In the genomic region with DNA sequence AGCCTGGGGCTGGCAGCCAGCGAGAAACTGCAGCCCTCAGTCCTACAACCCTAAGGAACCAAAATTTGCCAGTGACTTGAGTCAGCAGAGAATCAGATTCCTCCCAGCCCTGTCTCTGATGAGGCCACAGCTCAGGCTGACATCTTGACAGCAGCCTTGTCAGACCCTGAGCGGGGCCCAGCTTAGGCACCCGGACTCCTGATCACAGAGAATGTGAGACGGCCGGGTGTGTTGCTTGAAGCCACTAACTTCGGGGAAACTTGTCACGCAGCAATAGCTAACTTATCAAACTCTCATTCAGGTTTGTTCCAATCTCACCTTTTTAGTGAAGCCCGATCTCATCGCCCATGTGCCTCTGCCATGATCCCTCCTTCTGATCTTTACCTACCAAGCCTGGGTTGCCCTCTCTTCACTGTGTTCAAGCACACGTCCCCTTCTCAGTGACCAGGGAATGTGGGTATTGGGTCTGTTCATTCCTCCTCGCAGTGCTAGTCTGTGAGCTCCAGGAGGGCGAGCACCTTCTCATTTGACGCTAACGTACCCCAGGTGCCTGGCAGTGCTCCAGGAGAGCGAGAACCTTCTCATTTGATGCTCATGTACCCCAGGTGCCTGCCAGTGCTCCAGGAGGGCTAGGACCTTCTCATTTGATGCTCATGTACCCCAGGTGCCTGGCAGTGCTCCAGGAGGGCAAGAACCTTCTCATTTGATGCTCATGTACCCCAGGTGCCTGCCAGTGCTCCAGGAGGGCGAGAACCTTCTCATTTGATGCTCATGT, we compare ENCODE assay signal across 23 cellular contexts.
"Had no signal": no experiment of that assay in that cellular context is flagged by ENCODE, and none has a peak within 500 bp of the region (broad histone marks: within the 10 kb centered on the region; RNA-seq: fewer than 3 reads in every experiment).

No MANE protein-coding gene starts in this region.

- H3K4me3 Mint-ChIP-seq: activated CD4-positive, alpha-beta T cell treated with anti-CD3 and anti-CD28 coated beads, Interleukin-2, amount 10 ng/mL, durations not matched to agents 24 days and 14 days; activated CD8-positive, alpha-beta T cell treated with anti-CD3 and anti-CD28 coated beads for 36 hours; dendritic cell treated with granulocyte-macrophage colony-stimulating factor and Interleukin-4, amounts not matched to agents 40 ng/mL and 50 ng/mL, for 4 days; mesothelial cell of epicardium; nephron had no signal

- H3K36me3 ChIP-seq: cardiac muscle cell, heart right ventricle, neutrophil, thyroid gland had no signal

- H3K27ac ChIP-seq: body of pancreas, cardiac muscle cell, heart right ventricle, neutrophil, parathyroid adenoma, thyroid gland had no signal

- H3K9me3 Mint-ChIP-seq: activated CD4-positive, alpha-beta T cell treated with anti-CD3 and anti-CD28 coated beads, Interleukin-2, amount 10 ng/mL, durations not matched to agents 24 days and 14 days had no signal

- H3K79me2 ChIP-seq: parathyroid adenoma had no signal

- ATAC-seq: activated CD4-positive, CD25-positive, alpha-beta regulatory T cell treated with anti-CD3 and anti-CD28 coated beads, Interleukin-2, amount 50 U/mL, for 24 hours; activated CD8-positive, alpha-beta T cell treated with anti-CD3 and anti-CD28 coated beads for 36 hours; body of pancreas; heart right ventricle; left colon; stimulated activated naive CD8-positive, alpha-beta T cell treated with anti-CD3 and anti-CD28 coated beads, Interleukin-15, Interleukin-2, amounts not matched to agents 100 U/mL and 50 U/mL, for 24 hours had no signal

- H3K27me3 ChIP-seq: body of pancreas, cardiac muscle cell, neutrophil, thyroid gland had no signal

- H3K9ac ChIP-seq: parathyroid adenoma, SK-N-SH had no signal

- H3K36me3 Mint-ChIP-seq: mesothelial cell of epicardium had no signal

- H3K4me1 Mint-ChIP-seq: activated CD4-positive, alpha-beta T cell treated with anti-CD3 and anti-CD28 coated beads, Interleukin-2, amount 10 ng/mL, durations not matched to agents 24 days and 14 days; nephron had no signal

- H2AFZ ChIP-seq: parathyroid adenoma had no signal

- H3K27me3 Mint-ChIP-seq: activated CD4-positive, alpha-beta T cell treated with anti-CD3 and anti-CD28 coated beads, Interleukin-2, amount 10 ng/mL, durations not matched to agents 24 days and 14 days; activated CD8-positive, alpha-beta T cell treated with anti-CD3 and anti-CD28 coated beads for 36 hours; dendritic cell treated with granulocyte-macrophage colony-stimulating factor and Interleukin-4, amounts not matched to agents 40 ng/mL and 50 ng/mL, for 4 days had no signal

- H3K4me2 ChIP-seq: SK-N-SH had no signal

- H3K4me3 ChIP-seq: body of pancreas, cardiac muscle cell, heart right ventricle, thyroid gland had no signal

- DNase-seq: activated CD4-positive, alpha-beta T cell treated with anti-CD3 and anti-CD28 coated beads, Interleukin-2, amount 10 ng/mL, durations not matched to agents 24 days and 14 days; activated CD8-positive, alpha-beta T cell treated with anti-CD3 and anti-CD28 coated beads for 36 hours; activated naive CD4-positive, alpha-beta T cell treated with Interleukin-2 at 50 U/mL for 16 hours; activated T-cell treated with anti-CD3 and anti-CD28 coated beads, Interleukin-2, amount 50 U/mL, for 1 hour; anterior cingulate cortex; effector CD4-positive, alpha-beta T cell; erythroblast; foreskin fibroblast; heart right ventricle; islet precursor cell; left colon; SK-N-SH; stimulated activated CD4-positive, alpha-beta T cell treated with anti-CD3 and anti-CD28 coated beads, Interleukin-4, amount 100 ng/mL, for 24 hours; stimulated activated naive CD8-positive, alpha-beta T cell treated with anti-CD3 and anti-CD28 coated beads, Interleukin-15, Interleukin-2, amounts not matched to agents 100 U/mL and 50 U/mL, for 24 hours; thyroid gland had no signal

- H3K4me1 ChIP-seq: body of pancreas, heart right ventricle, parathyroid adenoma, thyroid gland had no signal

- H3K9me3 ChIP-seq: neutrophil, SK-N-SH, thyroid gland had no signal

- H3K27ac Mint-ChIP-seq: activated CD4-positive, alpha-beta T cell treated with anti-CD3 and anti-CD28 coated beads, Interleukin-2, amount 10 ng/mL, durations not matched to agents 24 days and 14 days; activated CD8-positive, alpha-beta T cell treated with anti-CD3 and anti-CD28 coated beads for 36 hours; dendritic cell treated with granulocyte-macrophage colony-stimulating factor and Interleukin-4, amounts not matched to agents 40 ng/mL and 50 ng/mL, for 4 days; nephron had no signal
